ENCODE assay signal across 1 cellular context in the genomic region with DNA sequence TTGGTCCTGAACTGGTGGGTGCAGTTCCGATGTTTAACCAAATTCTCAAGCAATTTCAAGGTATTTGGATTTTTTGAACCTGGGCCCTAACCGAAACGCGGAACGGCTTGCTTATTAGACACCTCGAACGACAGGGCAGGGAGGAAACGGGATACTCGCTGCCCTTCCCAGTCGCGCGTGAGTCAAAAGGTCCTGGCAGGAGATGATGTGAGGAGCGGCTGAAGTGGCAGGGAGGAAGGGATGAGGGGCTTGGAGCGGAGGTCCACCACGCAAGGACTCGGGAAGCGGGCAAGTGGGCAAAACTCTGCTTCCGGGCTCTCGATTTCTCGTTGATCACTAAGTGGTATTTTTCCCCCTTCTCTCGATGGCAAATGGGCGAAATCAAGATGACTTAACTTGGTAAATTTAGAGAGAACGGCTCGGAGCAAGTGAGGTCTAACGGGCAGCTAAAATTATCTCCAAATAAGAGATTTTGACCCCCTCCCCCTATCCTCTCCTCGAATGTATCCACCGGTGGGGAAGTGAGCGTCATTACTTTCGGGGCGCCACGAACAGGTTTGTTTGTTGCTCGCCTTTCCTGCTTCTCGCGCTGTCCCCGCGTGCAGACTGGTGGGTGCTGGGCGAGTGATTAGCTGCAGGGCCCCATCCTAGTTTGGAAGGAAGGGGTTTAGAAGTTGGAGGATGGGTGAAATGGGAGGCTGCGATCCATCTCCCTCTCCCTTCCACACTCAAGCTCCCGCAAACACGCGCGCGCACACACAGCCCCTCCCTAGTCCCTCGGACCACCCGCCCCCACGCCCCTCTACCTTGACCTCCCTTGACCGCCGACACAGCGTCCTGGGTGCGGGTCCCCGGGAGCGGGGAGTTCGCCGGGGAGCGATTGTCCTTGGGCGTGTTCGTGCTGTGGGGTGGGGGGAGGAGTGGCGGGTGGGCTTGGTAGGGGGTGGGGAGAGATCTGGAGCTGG.
TF ChIP-seq lines count a peak whose summit lies in the region.

No MANE protein-coding gene starts in this region.

TF ChIP-seq in A549, 52 proteins besides CTCF, POLR2A, EP300 and RAD21 (continued from another document):
- TF ChIP-seq, protein P1, sequence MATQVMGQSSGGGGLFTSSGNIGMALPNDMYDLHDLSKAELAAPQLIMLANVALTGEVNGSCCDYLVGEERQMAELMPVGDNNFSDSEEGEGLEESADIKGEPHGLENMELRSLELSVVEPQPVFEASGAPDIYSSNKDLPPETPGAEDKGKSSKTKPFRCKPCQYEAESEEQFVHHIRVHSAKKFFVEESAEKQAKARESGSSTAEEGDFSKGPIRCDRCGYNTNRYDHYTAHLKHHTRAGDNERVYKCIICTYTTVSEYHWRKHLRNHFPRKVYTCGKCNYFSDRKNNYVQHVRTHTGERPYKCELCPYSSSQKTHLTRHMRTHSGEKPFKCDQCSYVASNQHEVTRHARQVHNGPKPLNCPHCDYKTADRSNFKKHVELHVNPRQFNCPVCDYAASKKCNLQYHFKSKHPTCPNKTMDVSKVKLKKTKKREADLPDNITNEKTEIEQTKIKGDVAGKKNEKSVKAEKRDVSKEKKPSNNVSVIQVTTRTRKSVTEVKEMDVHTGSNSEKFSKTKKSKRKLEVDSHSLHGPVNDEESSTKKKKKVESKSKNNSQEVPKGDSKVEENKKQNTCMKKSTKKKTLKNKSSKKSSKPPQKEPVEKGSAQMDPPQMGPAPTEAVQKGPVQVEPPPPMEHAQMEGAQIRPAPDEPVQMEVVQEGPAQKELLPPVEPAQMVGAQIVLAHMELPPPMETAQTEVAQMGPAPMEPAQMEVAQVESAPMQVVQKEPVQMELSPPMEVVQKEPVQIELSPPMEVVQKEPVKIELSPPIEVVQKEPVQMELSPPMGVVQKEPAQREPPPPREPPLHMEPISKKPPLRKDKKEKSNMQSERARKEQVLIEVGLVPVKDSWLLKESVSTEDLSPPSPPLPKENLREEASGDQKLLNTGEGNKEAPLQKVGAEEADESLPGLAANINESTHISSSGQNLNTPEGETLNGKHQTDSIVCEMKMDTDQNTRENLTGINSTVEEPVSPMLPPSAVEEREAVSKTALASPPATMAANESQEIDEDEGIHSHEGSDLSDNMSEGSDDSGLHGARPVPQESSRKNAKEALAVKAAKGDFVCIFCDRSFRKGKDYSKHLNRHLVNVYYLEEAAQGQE (IDR thresholded peaks at IDR 0.05), result no peak
- TF ChIP-seq CHD2 (IDR thresholded peaks at IDR 0.05; ENCODE audit: low read length, partially characterized antibody), result no peak
- no peak for TF ChIP-seq FOSB (CRISPR knock-in tag; IDR thresholded peaks at IDR 0.05)
- no peak for TF ChIP-seq CHD4 (IDR thresholded peaks at IDR 0.05; ENCODE audit: borderline replicate concordance)
- TF ChIP-seq, protein P2, sequence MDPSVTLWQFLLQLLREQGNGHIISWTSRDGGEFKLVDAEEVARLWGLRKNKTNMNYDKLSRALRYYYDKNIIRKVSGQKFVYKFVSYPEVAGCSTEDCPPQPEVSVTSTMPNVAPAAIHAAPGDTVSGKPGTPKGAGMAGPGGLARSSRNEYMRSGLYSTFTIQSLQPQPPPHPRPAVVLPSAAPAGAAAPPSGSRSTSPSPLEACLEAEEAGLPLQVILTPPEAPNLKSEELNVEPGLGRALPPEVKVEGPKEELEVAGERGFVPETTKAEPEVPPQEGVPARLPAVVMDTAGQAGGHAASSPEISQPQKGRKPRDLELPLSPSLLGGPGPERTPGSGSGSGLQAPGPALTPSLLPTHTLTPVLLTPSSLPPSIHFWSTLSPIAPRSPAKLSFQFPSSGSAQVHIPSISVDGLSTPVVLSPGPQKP (IDR thresholded peaks at IDR 0.05; ENCODE audit: low read depth, low read length), result no peak
- TF ChIP-seq, protein P3, sequence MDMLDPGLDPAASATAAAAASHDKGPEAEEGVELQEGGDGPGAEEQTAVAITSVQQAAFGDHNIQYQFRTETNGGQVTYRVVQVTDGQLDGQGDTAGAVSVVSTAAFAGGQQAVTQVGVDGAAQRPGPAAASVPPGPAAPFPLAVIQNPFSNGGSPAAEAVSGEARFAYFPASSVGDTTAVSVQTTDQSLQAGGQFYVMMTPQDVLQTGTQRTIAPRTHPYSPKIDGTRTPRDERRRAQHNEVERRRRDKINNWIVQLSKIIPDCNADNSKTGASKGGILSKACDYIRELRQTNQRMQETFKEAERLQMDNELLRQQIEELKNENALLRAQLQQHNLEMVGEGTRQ (IDR thresholded peaks at IDR 0.05), result no peak
- TF ChIP-seq FOSL2 (IDR thresholded peaks at IDR 0.05), result no peak
- TF ChIP-seq FOSL2 (CRISPR knock-in tag; IDR thresholded peaks at IDR 0.05), result no peak
- TF ChIP-seq HOXA7 (CRISPR knock-in tag; IDR thresholded peaks at IDR 0.05), result no peak
- TF ChIP-seq MAZ (IDR thresholded peaks at IDR 0.05; ENCODE audit: borderline replicate concordance, low read depth, low read length), result no peak
- no peak for TF ChIP-seq SMC3 (IDR thresholded peaks at IDR 0.05)
- no peak for TF ChIP-seq NR3C1 (IDR thresholded peaks at IDR 0.05)
